ENCODE assay signal across 30 cellular contexts in the genomic region with DNA sequence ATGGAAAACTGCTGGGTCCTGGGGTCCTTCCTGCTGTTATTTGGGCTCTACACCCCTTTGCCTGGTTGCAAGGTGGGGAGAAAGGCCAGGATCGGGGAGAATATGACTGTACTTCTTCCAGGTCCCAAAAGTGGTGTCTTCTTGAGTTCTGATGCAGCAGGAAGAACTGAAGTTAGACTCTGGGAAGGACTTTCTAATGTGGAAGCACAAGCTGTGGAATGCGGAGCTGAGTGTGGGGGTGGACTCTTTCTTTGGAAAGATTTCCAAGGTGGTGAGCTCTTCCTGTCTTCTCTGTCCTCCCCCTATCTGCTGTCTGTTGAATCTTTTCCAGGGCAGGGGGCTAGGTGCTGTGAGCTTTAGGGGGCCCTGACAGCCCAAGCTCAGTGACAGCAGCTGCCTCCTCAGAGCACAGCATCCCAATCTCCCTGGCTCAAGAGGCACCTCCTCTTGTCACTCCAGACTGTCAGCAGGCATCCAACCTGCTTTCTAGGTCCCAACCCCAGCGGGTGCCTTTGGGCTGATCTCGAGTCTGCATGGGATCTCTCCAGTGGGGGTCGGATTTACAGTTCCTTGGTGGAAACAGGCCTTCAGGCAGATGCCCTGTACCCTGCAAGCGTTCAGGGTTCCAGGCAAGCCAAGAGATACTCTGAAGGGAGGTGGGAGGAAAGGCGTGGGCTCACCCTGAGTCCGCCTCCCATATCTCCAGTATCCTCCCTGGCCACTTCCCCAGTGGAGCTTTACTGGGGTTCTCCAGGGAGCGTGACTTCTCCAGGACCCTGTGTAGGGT. TPM values are rescaled to one million over a fixed set of nuclear protein-coding genes. Genes with fewer than 3 reads are reported as not detected.
A peak's percentile ranks its signal among the peaks of the same experiment; 100 is the strongest.
DNase-seq lines count a peak whose midpoint lies in the region; ATAC-seq and TF ChIP-seq lines count a peak whose summit lies in the region.
"Had no signal": no experiment of that assay in that cellular context is flagged by ENCODE, and none has a peak within 500 bp of the region (broad histone marks: within the 10 kb centered on the region; RNA-seq: fewer than 3 reads in every experiment).

No MANE protein-coding gene starts in this region.

- no peaks in the 10 kb centered on the region for H3K9me3 ChIP-seq in IMR-90 (ENCODE audit: control insufficient read depth, insufficient read depth, low read length)
- no peaks in the 10 kb centered on the region for H3K9me3 ChIP-seq in Panc1 (ENCODE audit: control insufficient read depth, insufficient read depth, low read depth, low read length)
- H3K9me3 ChIP-seq in effector memory CD4-positive, alpha-beta T cell (ENCODE audit: control insufficient read depth, low read length), result no peaks in the 10 kb centered on the region
- H3K9me3 ChIP-seq: left ventricle myocardium inferior had no signal

- no peaks in the 10 kb centered on the region for H3K79me1 ChIP-seq in IMR-90 (ENCODE audit: low read depth in 1 of 2, low read length in 2 of 2)

- no peak overlapping the region for H3K27ac Mint-ChIP-seq in activated naive CD8-positive, alpha-beta T cell treated with anti-CD3 and anti-CD28 coated beads, Interleukin-2, amount 50 U/mL, for 24 hours
- H3K27ac Mint-ChIP-seq: activated T-helper 1 cell treated with anti-CD3 and anti-CD28 coated beads, Interleukin-12 subunit alpha, Interleukin-12 subunit beta, Interleukin-2, Interleukin-4 antibody, amounts not matched to agents 30 ng/mL and 10 ng/mL and 1 ng/mL, durations not matched to agents 14 hours and 24 hours and 36 hours; naive thymus-derived CD4-positive, alpha-beta T cell; stimulated activated memory B cell treated with anti-CD40 and anti-IgM and Interleukin-4, amounts not matched to agents 10 μg/mL and 1 μg/mL and 100 μg/mL, for 72 hours; T-helper 17 cell had no signal

- no peak for ATAC-seq in IMR-90 (ENCODE audit: low read depth)
- peak; percentile 9; the same call in 1 of the 2 replicates for ATAC-seq in Panc1
- ATAC-seq in omental fat pad (ENCODE audit: low FRiP score), result peak; percentile 27
- ATAC-seq in HG02852 (IDR thresholded peaks at IDR 0.05; ENCODE audit: unreplicated experiment), result no peak
- no peak for ATAC-seq in activated naive CD8-positive, alpha-beta T cell treated with anti-CD3 and anti-CD28 coated beads, Interleukin-2, amount 50 U/mL, for 24 hours
- ATAC-seq in SK-N-SH treated with all-trans-retinoic acid at 6 μM for 48 hours, result no peak
- ATAC-seq: HCT116; naive thymus-derived CD4-positive, alpha-beta T cell; PC-3; Right ventricle myocardium inferior; stimulated activated memory B cell treated with anti-CD40 and anti-IgM and Interleukin-4, amounts not matched to agents 10 μg/mL and 1 μg/mL and 100 μg/mL, for 72 hours; T-helper 17 cell had no signal

- CTCF ChIA-PET in IMR-90 (lab: Yijun Ruan, JAX) (no interaction called here), Panc1 (lab: Charles Lee) (no interaction called here)

- H4K91ac ChIP-seq in IMR-90 (ENCODE audit: insufficient read depth, low read depth, low read length), result no peak overlapping the region

- no peaks in the 10 kb centered on the region for H3K9me3 Mint-ChIP-seq in activated naive CD8-positive, alpha-beta T cell treated with anti-CD3 and anti-CD28 coated beads, Interleukin-2, amount 50 U/mL, for 24 hours
- H3K9me3 Mint-ChIP-seq: activated T-helper 1 cell treated with anti-CD3 and anti-CD28 coated beads, Interleukin-12 subunit alpha, Interleukin-12 subunit beta, Interleukin-2, Interleukin-4 antibody, amounts not matched to agents 30 ng/mL and 10 ng/mL and 1 ng/mL, durations not matched to agents 14 hours and 24 hours and 36 hours; naive thymus-derived CD4-positive, alpha-beta T cell; stimulated activated memory B cell treated with anti-CD40 and anti-IgM and Interleukin-4, amounts not matched to agents 10 μg/mL and 1 μg/mL and 100 μg/mL, for 72 hours had no signal

- DNase-seq in IMR-90, result no peak
- DNase-seq in Panc1 (ENCODE audit: low read depth, low spot score), result no peak
- peak; percentile 8 for DNase-seq in kidney glomerular epithelial cell (lab: John Stamatoyannopoulos, UW)
- no peak for DNase-seq in omental fat pad (ENCODE audit: low spot score)
- DNase-seq in effector memory CD4-positive, alpha-beta T cell, result no peak
- no peak for DNase-seq in activated naive CD8-positive, alpha-beta T cell treated with anti-CD3 and anti-CD28 coated beads, Interleukin-2, amount 50 U/mL, for 24 hours
- DNase-seq: activated CD4-positive, alpha-beta T cell treated with anti-CD3 and anti-CD28 coated beads, Interleukin-2, amount 50 U/mL, for 48 hours; activated CD4-positive, CD25-positive, alpha-beta regulatory T cell treated with anti-CD3 and anti-CD28 coated beads, Interleukin-2, amount 50 U/mL, for 72 hours; activated CD8-positive, alpha-beta memory T cell treated with anti-CD3 and anti-CD28 coated beads, Interleukin-2, amount 50 U/mL, for 4 hours; activated naive CD4-positive, alpha-beta T cell treated with Interleukin-2 at 50 U/mL for 16 hours; brain microvascular endothelial cell; C1 segment of cervical spinal cord; left ventricle myocardium inferior; naive thymus-derived CD4-positive, alpha-beta T cell; NCI-H1048; NCI-H1694; NCI-H510A; occipital lobe; PC-3; T-helper 17 cell had no signal

- no peak for TF ChIP-seq RAD21 in IMR-90 (IDR thresholded peaks at IDR 0.05; ENCODE audit: low read length)

- H3K4ac ChIP-seq in IMR-90 (ENCODE audit: low read depth, low read length), result no peak overlapping the region

- H3K4me2 ChIP-seq in IMR-90 (ENCODE audit: low read depth, low read length), result no peak overlapping the region

- H3K27me3 ChIP-seq in IMR-90 (ENCODE audit: control insufficient read depth, insufficient read depth, low read length) (no peaks in the 10 kb centered on the region; the same call in 1 of the 2 replicates), Panc1 (ENCODE audit: control insufficient read depth, insufficient read depth, low read length) (no peaks in the 10 kb centered on the region)
- no peaks in the 10 kb centered on the region for H3K27me3 ChIP-seq in effector memory CD4-positive, alpha-beta T cell (replicated peaks; ENCODE audit: control insufficient read depth, insufficient read depth, low read length, poor library complexity, severe bottlenecking)
- H3K27me3 ChIP-seq: brain microvascular endothelial cell had no signal

- H3K9ac ChIP-seq in IMR-90 (ENCODE audit: low read depth, low read length), result no peak overlapping the region

- in situ Hi-C loops in IMR-90 (cut with MboI; ENCODE audit: low sequenced_read_pairs) (no loop called here), Panc1 (cut with HindIII; ENCODE audit: low pct_unique_long_range_greater_than_20kb, low sequenced_read_pairs) (no loop called here)

- no TSS peak for BruUV-seq in IMR-90 (replicated peaks; lab: Mats Ljungman, UMichigan)
- no TSS peak for BruUV-seq in Panc1 (replicated peaks; lab: Mats Ljungman, UMichigan)

- no peaks in the 10 kb centered on the region for H3K36me3 ChIP-seq in IMR-90 (ENCODE audit: control insufficient read depth, insufficient read depth, low read length)
- no peaks in the 10 kb centered on the region for H3K36me3 ChIP-seq in Panc1 (ENCODE audit: control insufficient read depth, insufficient read depth, low read length)
- H3K36me3 ChIP-seq in effector memory CD4-positive, alpha-beta T cell (ENCODE audit: control insufficient read depth, insufficient read depth, low read length), result no peaks in the 10 kb centered on the region
- H3K36me3 ChIP-seq: brain microvascular endothelial cell, left ventricle myocardium inferior had no signal

- no peaks in the 10 kb centered on the region for H4K20me1 ChIP-seq in IMR-90 (ENCODE audit: insufficient read depth, low read length)

- no peaks in the 10 kb centered on the region for H3K36me3 Mint-ChIP-seq in activated naive CD8-positive, alpha-beta T cell treated with anti-CD3 and anti-CD28 coated beads, Interleukin-2, amount 50 U/mL, for 24 hours (ENCODE audit: low read depth)
- H3K36me3 Mint-ChIP-seq: naive thymus-derived CD4-positive, alpha-beta T cell; stimulated activated memory B cell treated with anti-CD40 and anti-IgM and Interleukin-4, amounts not matched to agents 10 μg/mL and 1 μg/mL and 100 μg/mL, for 72 hours had no signal

- no peak overlapping the region for H2BK5ac ChIP-seq in IMR-90 (ENCODE audit: low read depth, low read length, poor library complexity, severe bottlenecking)

- no peak overlapping the region for H4K5ac ChIP-seq in IMR-90 (ENCODE audit: low read depth, low read length)

- WGBS in IMR-90 (ENCODE audit: extremely low coverage in 2 of 2, insufficient read length in 1 of 2), 2 experiments, result 33% methylated on average over 1 of the region's 9 CpGs; no CpG with 5 or more reads in 1 of the 2 experiments

- no peak overlapping the region for H4K8ac ChIP-seq in IMR-90 (ENCODE audit: low read depth in 2 of 2, low read length in 2 of 2)

- POLR2A ChIA-PET in IMR-90 (lab: Charles Lee; ENCODE audit: unreplicated experiment) (no interaction called here), Panc1 (lab: Charles Lee) (no interaction called here)

- no peak overlapping the region for H3K23ac ChIP-seq in IMR-90 (ENCODE audit: low read depth, low read length)

- H3K14ac ChIP-seq in IMR-90 (replicated peaks; ENCODE audit: low read depth, low read length), result no peak overlapping the region

- TF ChIP-seq CTCF in IMR-90 (conservative IDR thresholded peaks at IDR 0.05; ENCODE audit: low read depth, low read length) (no peak), Panc1 (IDR thresholded peaks at IDR 0.05) (no peak), omental fat pad (IDR thresholded peaks at IDR 0.05) (no peak)

- no peak overlapping the region for H3K4me3 Mint-ChIP-seq in activated naive CD8-positive, alpha-beta T cell treated with anti-CD3 and anti-CD28 coated beads, Interleukin-2, amount 50 U/mL, for 24 hours
- H3K4me3 Mint-ChIP-seq: activated T-helper 1 cell treated with anti-CD3 and anti-CD28 coated beads, Interleukin-12 subunit alpha, Interleukin-12 subunit beta, Interleukin-2, Interleukin-4 antibody, amounts not matched to agents 30 ng/mL and 10 ng/mL and 1 ng/mL, durations not matched to agents 14 hours and 24 hours and 36 hours; naive thymus-derived CD4-positive, alpha-beta T cell; stimulated activated memory B cell treated with anti-CD40 and anti-IgM and Interleukin-4, amounts not matched to agents 10 μg/mL and 1 μg/mL and 100 μg/mL, for 72 hours; T-helper 17 cell had no signal

- H3K9me1 ChIP-seq in IMR-90 (ENCODE audit: insufficient read depth, low read length), result no peaks in the 10 kb centered on the region

- no peak for TF ChIP-seq POLR2A in IMR-90 (IDR thresholded peaks at IDR 0.05; ENCODE audit: low read depth, low read length)

- H3K27ac ChIP-seq in IMR-90 (ENCODE audit: insufficient read depth, low read length) (no peak overlapping the region), Panc1 (ENCODE audit: low read length) (peak overlapping the region; percentile 75)
- H3K27ac ChIP-seq in effector memory CD4-positive, alpha-beta T cell (ENCODE audit: insufficient read depth, low read length, poor library complexity, severe bottlenecking), result no peak overlapping the region
- H3K27ac ChIP-seq: brain microvascular endothelial cell, epithelial cell of prostate, left ventricle myocardium inferior had no signal

- intact Hi-C loops in IMR-90 (cut with micrococcal nuclease), result no loop called here
- intact Hi-C loops in Panc1 (cut with micrococcal nuclease; ENCODE audit: unreplicated experiment), result no loop called here

- H3K18ac ChIP-seq in IMR-90 (ENCODE audit: low read depth, low read length), result no peak overlapping the region

- H3K27me3 Mint-ChIP-seq in activated naive CD8-positive, alpha-beta T cell treated with anti-CD3 and anti-CD28 coated beads, Interleukin-2, amount 50 U/mL, for 24 hours, result no peaks in the 10 kb centered on the region

- no peak overlapping the region for H2AK9ac ChIP-seq in IMR-90 (replicated peaks; ENCODE audit: low read depth, low read length, poor library complexity)

- H2BK15ac ChIP-seq in IMR-90 (ENCODE audit: low read depth, low read length), result no peak overlapping the region

- dilution Hi-C loops in IMR-90 (cut with HindIII; ENCODE audit: low sequenced_read_pairs, unreplicated experiment), result no loop called here

- H2AFZ ChIP-seq in IMR-90 (replicated peaks; ENCODE audit: low read length, poor library complexity), result peak overlapping the region; percentile 13

- no peak overlapping the region for H3K4me3 ChIP-seq in IMR-90 (ENCODE audit: insufficient read depth, low read depth, low read length)
- no peak overlapping the region for H3K4me3 ChIP-seq in Panc1 (ENCODE audit: low read depth in 2 of 2, low read length in 2 of 2)
- no peak overlapping the region for H3K4me3 ChIP-seq in effector memory CD4-positive, alpha-beta T cell (ENCODE audit: insufficient read depth, low read depth, low read length, poor library complexity, severe bottlenecking)
- H3K4me3 ChIP-seq: left ventricle myocardium inferior had no signal

- H2BK20ac ChIP-seq in IMR-90 (ENCODE audit: low read depth, low read length), result no peak overlapping the region

- no peak overlapping the region for H2BK120ac ChIP-seq in IMR-90 (ENCODE audit: low read depth, low read length)

- H3K4me1 Mint-ChIP-seq in activated naive CD8-positive, alpha-beta T cell treated with anti-CD3 and anti-CD28 coated beads, Interleukin-2, amount 50 U/mL, for 24 hours, result no peaks in the 10 kb centered on the region
- H3K4me1 Mint-ChIP-seq: naive thymus-derived CD4-positive, alpha-beta T cell; stimulated activated memory B cell treated with anti-CD40 and anti-IgM and Interleukin-4, amounts not matched to agents 10 μg/mL and 1 μg/mL and 100 μg/mL, for 72 hours; T-helper 17 cell had no signal

- no peak overlapping the region for H2AK5ac ChIP-seq in IMR-90 (ENCODE audit: low read depth, low read length)

- no peak overlapping the region for H3K56ac ChIP-seq in IMR-90 (ENCODE audit: extremely low read depth, insufficient read depth, low read length)

- H3K4me1 ChIP-seq in IMR-90 (ENCODE audit: control insufficient read depth, insufficient read depth, low read length) (peaks cover 11% of the 10 kb centered on the region), Panc1 (ENCODE audit: control insufficient read depth, insufficient read depth, low read length) (peaks cover 47% of the 10 kb centered on the region)
- no peaks in the 10 kb centered on the region for H3K4me1 ChIP-seq in effector memory CD4-positive, alpha-beta T cell (ENCODE audit: control insufficient read depth, insufficient read depth, low read length, poor library complexity, severe bottlenecking)

RNA-seq across cellular contexts. Expression of a gene that starts 23.2 kb away (rescaled TPM):
- total RNA-seq in IMR-90 (2012; rRNA removed), result under 0.01 and 0.36 TPM in 2 replicates
- 0.56 and 0.66 TPM in 2 replicates for polyA plus RNA-seq in IMR-90 (2012; rRNA removed)
- polyA plus RNA-seq in IMR-90 (2012; cell fraction: cytosol; rRNA removed), result 0.38 and 1.4 TPM in 2 replicates
- polyA plus RNA-seq in IMR-90 (2012; cell fraction: nucleus; rRNA removed; ENCODE audit: low replicate concordance), result 0.35 and 0.48 TPM in 2 replicates
- total RNA-seq in Panc1 (2021; ENCODE audit: unreplicated experiment), result 8.5 TPM
- polyA plus RNA-seq in Panc1 (2012; ENCODE audit: insufficient read length), result 7.1 TPM
- 1 to 10 TPM; 1.4 to 4.3 (median 2.6) TPM for total RNA-seq in omental fat pad
- total RNA-seq: activated T-helper 1 cell treated with anti-CD3 and anti-CD28 coated beads, Interleukin-12 subunit alpha, Interleukin-12 subunit beta, Interleukin-2, Interleukin-4 antibody, amounts not matched to agents 30 ng/mL and 10 ng/mL and 1 ng/mL, durations not matched to agents 14 hours and 24 hours and 36 hours; glomerular endothelial cell had no signal
- polyA plus RNA-seq: naive thymus-derived CD4-positive, alpha-beta T cell had no signal

RNA-seq across cellular contexts. Expression of a gene that starts 24.9 kb away (rescaled TPM):
- total RNA-seq in IMR-90 (2012; rRNA removed) (not detected in 2 replicates), Panc1 (2021; ENCODE audit: unreplicated experiment) (not detected), omental fat pad (under 1 TPM in 1 of 4 donors, not detected in 3; 0.37 TPM)
- not detected in 2 replicates for polyA plus RNA-seq in IMR-90 (2012; rRNA removed)
- polyA plus RNA-seq in IMR-90 (2012; cell fraction: cytosol; rRNA removed), result not detected in 2 replicates
- polyA plus RNA-seq in IMR-90 (2012; cell fraction: nucleus; rRNA removed; ENCODE audit: low replicate concordance), result not detected in 2 replicates
- not detected for polyA plus RNA-seq in Panc1 (2012; ENCODE audit: insufficient read length)
- total RNA-seq: activated T-helper 1 cell treated with anti-CD3 and anti-CD28 coated beads, Interleukin-12 subunit alpha, Interleukin-12 subunit beta, Interleukin-2, Interleukin-4 antibody, amounts not matched to agents 30 ng/mL and 10 ng/mL and 1 ng/mL, durations not matched to agents 14 hours and 24 hours and 36 hours; glomerular endothelial cell; left ventricle myocardium inferior; naive thymus-derived CD4-positive, alpha-beta T cell; occipital lobe; PC-3; renal cortical epithelial cell; Right ventricle myocardium inferior; T-helper 17 cell; ureter had no signal
- polyA plus RNA-seq: naive thymus-derived CD4-positive, alpha-beta T cell had no signal

RNA-seq across cellular contexts. Expression of a gene that starts 35.8 kb away (rescaled TPM):
- total RNA-seq in IMR-90 (2012; rRNA removed) (0.28 TPM in 1 of 2 replicates, not detected in the other), Panc1 (2021; ENCODE audit: unreplicated experiment) (0.10 TPM), omental fat pad (100 to 1,000 TPM in 2 of 4 donors, 10 to 100 TPM in 1, under 1 TPM in 1; 0.47 to 338 (median 124) TPM)
- polyA plus RNA-seq in IMR-90 (2012; rRNA removed), result 0.17 TPM in 1 of 2 replicates, not detected in the other
- polyA plus RNA-seq in IMR-90 (2012; cell fraction: cytosol; rRNA removed), result 0.25 TPM in 1 of 2 replicates, not detected in the other
- polyA plus RNA-seq in IMR-90 (2012; cell fraction: nucleus; rRNA removed; ENCODE audit: low replicate concordance), result 0.86 and 1.1 TPM in 2 replicates
- 0.97 TPM for polyA plus RNA-seq in Panc1 (2012; ENCODE audit: insufficient read length)
- total RNA-seq: activated T-helper 1 cell treated with anti-CD3 and anti-CD28 coated beads, Interleukin-12 subunit alpha, Interleukin-12 subunit beta, Interleukin-2, Interleukin-4 antibody, amounts not matched to agents 30 ng/mL and 10 ng/mL and 1 ng/mL, durations not matched to agents 14 hours and 24 hours and 36 hours; left ventricle myocardium inferior; PC-3; T-helper 17 cell had no signal
- polyA plus RNA-seq: naive thymus-derived CD4-positive, alpha-beta T cell had no signal

Comparison
In these comparisons a context has a peak if more than half of its experiments do, and no peak if none do; other contexts are left out.
1. ATAC-seq: peak in Panc1 (single experiment) and omental fat pad (single experiment); none in IMR-90 (single experiment), HG02852 (single experiment), activated naive CD8-positive, alpha-beta T cell treated with anti-CD3 and anti-CD28 coated beads, Interleukin-2, amount 50 U/mL, for 24 hours (single experiment) and SK-N-SH treated with all-trans-retinoic acid at 6 μM for 48 hours (single experiment).